ENCODE assay signal across 8 cellular contexts in genomic region chr10:14009315-14010082, GRCh38.
DNase-seq lines count a peak whose midpoint lies in the region; ATAC-seq and TF ChIP-seq lines count a peak whose summit lies in the region.

No MANE protein-coding gene starts in this region.

- no peak overlapping the region for H2AK5ac ChIP-seq in trophoblast cell (ENCODE audit: low read length)

- no peak overlapping the region for H2BK5ac ChIP-seq in trophoblast cell (ENCODE audit: low read depth, low read length, poor library complexity)

- TF ChIP-seq EP300 in upper lobe of left lung (IDR thresholded peaks at IDR 0.05): no peak

- no peak overlapping the region for H3K18ac ChIP-seq in trophoblast cell (ENCODE audit: low read length)

- H3K27ac Mint-ChIP-seq in activated CD4-positive, alpha-beta T cell treated with anti-CD3 and anti-CD28 coated beads, Interleukin-2, amount 10 ng/mL, durations not matched to agents 24 days and 14 days: peak overlapping the region; percentile 82

- no peak overlapping the region for H4K8ac ChIP-seq in trophoblast cell (ENCODE audit: low read depth, low read length)

- DNase-seq in CD1c-positive myeloid dendritic cell (ENCODE audit: extremely low spot score) (peak; percentile 4), dorsolateral prefrontal cortex (no peak), trophoblast cell (no peak), upper lobe of left lung (peak in 1 of 2 donors; percentile 75), iPS-NIHi7 (ENCODE audit: extremely low spot score) (no peak), cerebellar nuclear complex (lab: John Stamatoyannopoulos, UW) (no peak)
- peak; percentile 85 for DNase-seq in activated CD4-positive, alpha-beta T cell treated with anti-CD3 and anti-CD28 coated beads, Interleukin-2, amount 10 ng/mL, durations not matched to agents 24 days and 14 days

- intact Hi-C loops in activated CD4-positive, alpha-beta T cell treated with anti-CD3 and anti-CD28 coated beads, Interleukin-2, amount 10 ng/mL, durations not matched to agents 24 days and 14 days (cut with micrococcal nuclease): loop anchor here (1.0 to 5.0 kb wide), 4 partner anchors 175 to 639 kb away; partner anchors contain the start of gene PRPF18
- intact Hi-C loops in dorsolateral prefrontal cortex (cut with DNase I): loop anchor here in 1 of 2 donors (5.0 kb wide), 1 partner anchor 82 kb away; no protein-coding TSS in a partner anchor

- TF ChIP-seq POLR2A in upper lobe of left lung (IDR thresholded peaks at IDR 0.05): peak in 1 of 4 donors; percentile 23

- ATAC-seq in HG02642 (IDR thresholded peaks at IDR 0.05; ENCODE audit: poor library complexity, unreplicated experiment) (peak; percentile 61), upper lobe of left lung (ENCODE audit: low FRiP score in 2 of 2) (peak in 1 of 2 donors; percentile 43)

- no peaks in the 10 kb centered on the region for H3K79me1 ChIP-seq in trophoblast cell (ENCODE audit: low read length)

- H3K79me2 ChIP-seq in trophoblast cell (ENCODE audit: control insufficient read depth, insufficient read depth, low read length, poor library complexity): no peaks in the 10 kb centered on the region

- H2BK120ac ChIP-seq in trophoblast cell (ENCODE audit: insufficient read depth, low read length, poor library complexity): no peak overlapping the region

- no peak overlapping the region for H3K23ac ChIP-seq in trophoblast cell (ENCODE audit: low read length)

- H3K36me3 ChIP-seq in trophoblast cell (ENCODE audit: control insufficient read depth in 1 of 2, insufficient read depth in 2 of 2, low read length in 2 of 2): no peaks in the 10 kb centered on the region
- H3K36me3 ChIP-seq in upper lobe of left lung: no peaks in the 10 kb centered on the region

- H3K4me1 ChIP-seq in trophoblast cell (ENCODE audit: control insufficient read depth in 1 of 2, insufficient read depth in 2 of 2, low read length in 2 of 2) (no peaks in the 10 kb centered on the region), upper lobe of left lung (peaks cover 6 to 13% (median 6%) of the 10 kb centered on the region in 4 donors)

- no peak overlapping the region for H3K4ac ChIP-seq in trophoblast cell (ENCODE audit: low read depth, low read length)

- H2BK12ac ChIP-seq in trophoblast cell (ENCODE audit: low read length): no peak overlapping the region

- H3K4me3 ChIP-seq in dorsolateral prefrontal cortex (peak overlapping the region in 56 of 59 donors; percentile 2 to 64 (median 38)), trophoblast cell (ENCODE audit: low read depth, low read length) (no peak overlapping the region), upper lobe of left lung (peak overlapping the region in 3 of 4 donors; percentile 20 to 43 (median 35))

- no peak overlapping the region for H4K12ac ChIP-seq in trophoblast cell (ENCODE audit: low read depth, low read length)

- no peak overlapping the region for H3K9ac ChIP-seq in trophoblast cell (ENCODE audit: low read length)

- WGBS in trophoblast cell (ENCODE audit: extremely low coverage, insufficient coverage, insufficient read length): no CpG with 5 or more reads among the region's 23 CpGs
- WGBS in upper lobe of left lung, 2 donors: 12 to 15% methylated on average over 23 of the region's 23 CpGs

- H3K14ac ChIP-seq in trophoblast cell (ENCODE audit: low read length): no peak overlapping the region

- peak overlapping the region; percentile 0 for H2AFZ ChIP-seq in trophoblast cell (ENCODE audit: insufficient read depth, low read length, poor library complexity)

- peaks cover 0 to 57% (median 0%) of the 10 kb centered on the region in 45 donors for H3K27me3 ChIP-seq in dorsolateral prefrontal cortex
- H3K27me3 ChIP-seq in trophoblast cell (ENCODE audit: insufficient read depth, low read length): no peaks in the 10 kb centered on the region
- H3K27me3 ChIP-seq in upper lobe of left lung: no peaks in the 10 kb centered on the region

- peaks cover 21% of the 10 kb centered on the region for H3K27me3 Mint-ChIP-seq in activated CD4-positive, alpha-beta T cell treated with anti-CD3 and anti-CD28 coated beads, Interleukin-2, amount 10 ng/mL, durations not matched to agents 24 days and 14 days

- H4K91ac ChIP-seq in trophoblast cell (ENCODE audit: low read depth, low read length): no peak overlapping the region

- H3K27ac ChIP-seq in dorsolateral prefrontal cortex (peak overlapping the region in 44 of 59 donors; percentile 1 to 77 (median 50)), trophoblast cell (ENCODE audit: low read depth, low read length) (no peak overlapping the region), upper lobe of left lung (peak overlapping the region in 3 of 4 donors; percentile 0 to 30 (median 18))

- H3K9me3 Mint-ChIP-seq in activated CD4-positive, alpha-beta T cell treated with anti-CD3 and anti-CD28 coated beads, Interleukin-2, amount 10 ng/mL, durations not matched to agents 24 days and 14 days: no peaks in the 10 kb centered on the region

- H3K4me3 Mint-ChIP-seq in activated CD4-positive, alpha-beta T cell treated with anti-CD3 and anti-CD28 coated beads, Interleukin-2, amount 10 ng/mL, durations not matched to agents 24 days and 14 days: peak overlapping the region; percentile 82

- TF ChIP-seq CTCF in dorsolateral prefrontal cortex (IDR thresholded peaks at IDR 0.05 in 54 of 56, conservative IDR thresholded peaks at IDR 0.05 in 2 of 56; ENCODE audit: low read depth in 1 of 56, partially characterized antibody in 56 of 56): no peak
- TF ChIP-seq CTCF in upper lobe of left lung (IDR thresholded peaks at IDR 0.05): no peak

- H3K36me3 Mint-ChIP-seq in activated CD4-positive, alpha-beta T cell treated with anti-CD3 and anti-CD28 coated beads, Interleukin-2, amount 10 ng/mL, durations not matched to agents 24 days and 14 days (ENCODE audit: low read depth): no peaks in the 10 kb centered on the region

- H3K9me3 ChIP-seq in trophoblast cell (ENCODE audit: insufficient read depth, low read depth, low read length) (no peaks in the 10 kb centered on the region), upper lobe of left lung (no peaks in the 10 kb centered on the region)

- no peak overlapping the region for H3K4me2 ChIP-seq in trophoblast cell (ENCODE audit: low read length)

- peaks cover 28% of the 10 kb centered on the region for H3K4me1 Mint-ChIP-seq in activated CD4-positive, alpha-beta T cell treated with anti-CD3 and anti-CD28 coated beads, Interleukin-2, amount 10 ng/mL, durations not matched to agents 24 days and 14 days

Comparison
In these comparisons a context has a peak if more than half of its experiments do, and no peak if none do; other contexts are left out.
1. DNase-seq: peak in CD1c-positive myeloid dendritic cell (single experiment) and activated CD4-positive, alpha-beta T cell treated with anti-CD3 and anti-CD28 coated beads, Interleukin-2, amount 10 ng/mL, durations not matched to agents 24 days and 14 days (single experiment); none in dorsolateral prefrontal cortex (0 of 10), trophoblast cell (0 of 2), iPS-NIHi7 (single experiment) and cerebellar nuclear complex (0 of 2).